Comparison of ENCODE assay signal across 8 cellular contexts in the genomic region with DNA sequence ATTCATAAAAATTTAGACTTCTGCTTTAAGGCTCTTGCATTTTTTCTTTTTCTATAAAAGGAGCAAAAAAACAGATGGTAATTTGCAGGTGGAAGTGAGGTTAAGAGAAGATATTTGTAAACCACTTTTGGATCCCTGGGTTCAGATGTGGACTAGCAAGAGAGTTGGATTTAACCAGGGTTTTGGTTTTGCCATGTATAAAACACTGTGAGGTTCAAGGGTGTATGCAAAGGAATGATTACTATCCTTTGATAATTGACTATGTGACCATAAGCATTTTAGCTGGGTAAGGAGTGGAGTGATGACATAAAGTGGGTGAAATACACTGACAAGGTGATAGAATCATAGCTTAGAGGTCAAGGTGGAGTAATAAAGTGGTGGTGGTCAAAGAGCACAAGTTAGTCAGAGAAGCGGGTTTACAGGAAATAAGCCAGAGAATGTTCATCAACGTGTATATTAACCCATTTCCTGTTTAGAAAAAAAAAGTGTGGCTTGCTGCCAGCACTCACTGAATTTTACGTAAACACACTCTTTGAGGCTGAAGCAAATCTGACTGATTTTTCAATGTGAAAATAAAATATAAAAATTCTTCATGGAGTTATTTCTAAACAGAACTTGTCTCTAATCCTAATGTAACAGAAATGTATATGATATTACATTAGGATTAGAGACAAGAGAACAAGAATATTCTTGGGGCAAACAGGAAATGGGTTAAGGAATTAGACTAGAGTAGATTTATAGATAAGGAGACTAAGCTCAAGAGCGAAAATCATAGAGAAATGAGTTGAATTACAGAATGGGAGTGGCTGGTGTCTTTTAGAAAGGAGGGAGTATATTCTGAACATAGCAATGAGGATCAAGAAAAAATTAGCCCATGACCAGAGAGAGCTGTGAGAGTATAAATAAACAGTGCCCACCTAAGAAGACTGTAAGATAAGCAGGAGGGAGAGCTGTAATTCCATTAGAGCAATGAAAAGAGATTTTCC.
DNase-seq lines count a peak whose midpoint lies in the region; ATAC-seq, FAIRE-seq and TF ChIP-seq lines count a peak whose summit lies in the region.

No MANE protein-coding gene starts in this region.

- no peaks in the 10 kb centered on the region for H4K20me1 ChIP-seq in fibroblast of lung (ENCODE audit: control insufficient read depth, extremely low read depth, insufficient read depth, low read length)

- H3K4me3 ChIP-seq in fibroblast of lung (replicated peaks in 1 of 4; ENCODE audit: control extremely low read depth in 1 of 4, insufficient read depth in 1 of 4, low read depth in 3 of 4, low read length in 4 of 4) (no peak overlapping the region), testis (no peak overlapping the region)

- FAIRE-seq in RCC 7860 (lab: Jason Lieb, UNC) = no peak

- H2AFZ ChIP-seq in fibroblast of lung (ENCODE audit: low read length) = peak overlapping the region; percentile 8

- 32 to 49% methylated on average over 4 of the region's 4 CpGs for WGBS in testis, 2 donors

- peak; percentile 4 for DNase-seq in activated effector memory CD4-positive, alpha-beta T cell treated with Interleukin-2 at 50 U/mL for 16 hours
- DNase-seq in activated effector memory CD4-positive, alpha-beta T cell treated with anti-CD3 and anti-CD28 coated beads, Interleukin-2, amount 50 U/mL, for 16 hours = no peak
- DNase-seq in RCC 7860 (ENCODE audit: low spot score) = peak; percentile 18
- DNase-seq in fibroblast of lung (ENCODE audit: low read depth in 2 of 2) = peak; percentile 81 to 88
- DNase-seq in testis = no peak
- DNase-seq in NCI-H2171 (lab: John Stamatoyannopoulos, UW) = no peak
- no peak for DNase-seq in hippocampal formation (lab: John Stamatoyannopoulos, UW)

- peaks cover 3% of the 10 kb centered on the region for H3K4me1 ChIP-seq in fibroblast of lung (ENCODE audit: control insufficient read depth, extremely low read depth, insufficient read depth, low read length)
- no peaks in the 10 kb centered on the region for H3K4me1 ChIP-seq in testis

- no peaks in the 10 kb centered on the region for H3K27me3 ChIP-seq in fibroblast of lung (ENCODE audit: control insufficient read depth, insufficient read depth, low read length)
- H3K27me3 ChIP-seq in testis = no peaks in the 10 kb centered on the region

- H3K9ac ChIP-seq in fibroblast of lung (ENCODE audit: insufficient read depth, low read length) = no peak overlapping the region

- TF ChIP-seq CTCF in fibroblast of lung (conservative IDR thresholded peaks at IDR 0.05 in 1 of 2, IDR thresholded peaks at IDR 0.05 in 1 of 2; ENCODE audit: low read depth in 1 of 2, low read length in 2 of 2) (no peak), testis (IDR thresholded peaks at IDR 0.05) (no peak)

- no peak for TF ChIP-seq POLR2A in testis (IDR thresholded peaks at IDR 0.05)

- H3K27ac ChIP-seq in fibroblast of lung (ENCODE audit: insufficient read depth, low read length) = no peak overlapping the region
- no peak overlapping the region for H3K27ac ChIP-seq in testis

- peak; percentile 65 for ATAC-seq in HG02884 (IDR thresholded peaks at IDR 0.05; ENCODE audit: unreplicated experiment)

- H3K36me3 ChIP-seq in fibroblast of lung (ENCODE audit: control insufficient read depth, insufficient read depth, low read length) (no peaks in the 10 kb centered on the region), testis (ENCODE audit: low read depth, missing control alignments) (no peaks in the 10 kb centered on the region)

- H3K9me3 ChIP-seq in fibroblast of lung (ENCODE audit: control insufficient read depth, insufficient read depth, low read depth, low read length) (no peaks in the 10 kb centered on the region), testis (no peaks in the 10 kb centered on the region)

- intact Hi-C loops in testis (cut with DNase I; ENCODE audit: low total_unique reads) = no loop called here

- peak overlapping the region; percentile 73 for H3K4me2 ChIP-seq in fibroblast of lung (ENCODE audit: extremely low read depth, insufficient read depth, low read length)

- H3K79me2 ChIP-seq in fibroblast of lung (ENCODE audit: control insufficient read depth, insufficient read depth, low read length) = no peaks in the 10 kb centered on the region

Comparison
In these comparisons a context has a peak if more than half of its experiments do, and no peak if none do; other contexts are left out.
1. DNase-seq: peak in activated effector memory CD4-positive, alpha-beta T cell treated with Interleukin-2 at 50 U/mL for 16 hours (single experiment), RCC 7860 (single experiment) and fibroblast of lung (2 of 2); none in activated effector memory CD4-positive, alpha-beta T cell treated with anti-CD3 and anti-CD28 coated beads, Interleukin-2, amount 50 U/mL, for 16 hours (single experiment), testis (single experiment), NCI-H2171 (single experiment) and hippocampal formation (0 of 2).